In the genomic region with DNA sequence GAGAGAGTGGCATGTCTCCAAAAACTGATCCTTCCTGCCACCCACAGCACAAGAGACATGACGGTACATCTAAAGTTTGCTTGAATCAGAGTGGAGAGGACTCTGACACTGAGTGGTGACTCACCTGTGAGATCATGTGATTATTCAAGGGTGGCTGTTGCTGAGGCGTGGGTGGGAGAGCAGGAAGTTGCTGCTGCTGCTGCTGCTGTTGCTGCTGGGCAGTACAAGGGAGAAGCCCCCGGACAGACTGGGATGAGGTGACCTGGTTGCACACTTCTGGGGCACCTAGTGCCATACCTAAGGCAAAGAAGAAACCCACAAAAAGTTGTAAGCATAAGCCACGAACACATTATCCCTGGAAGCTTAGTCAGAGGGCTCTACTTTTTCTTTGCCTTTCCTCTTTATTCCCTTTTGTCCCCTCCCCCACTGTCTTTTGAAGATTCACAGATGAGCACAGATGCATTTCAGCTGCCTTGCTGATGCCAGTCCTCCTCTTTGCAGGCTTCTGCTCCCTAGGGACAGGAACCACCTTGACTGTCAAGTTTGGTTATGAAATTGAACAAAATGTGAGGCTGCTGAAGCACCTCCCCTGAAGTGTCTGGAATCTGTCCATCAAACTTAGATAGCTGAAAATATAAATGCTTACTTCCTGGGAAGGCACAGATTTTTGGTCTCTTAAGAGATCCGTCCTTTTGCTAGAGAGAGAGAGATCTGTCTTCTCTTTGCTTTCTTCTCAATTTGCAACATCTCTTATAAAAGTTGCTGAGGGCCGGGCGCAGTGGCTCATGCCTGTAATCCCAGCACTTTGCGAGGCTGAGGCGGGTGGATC, we compare ENCODE assay signal across 8 cellular contexts. TPM values are rescaled to one million over a fixed set of nuclear protein-coding genes. Genes with fewer than 3 reads are reported as not detected.
DNase-seq lines count a peak whose midpoint lies in the region; ATAC-seq and TF ChIP-seq lines count a peak whose summit lies in the region.

No MANE protein-coding gene starts in this region.

- in situ Hi-C loops in IMR-90 (cut with MboI; ENCODE audit: low sequenced_read_pairs): no loop called here

- peak overlapping the region; percentile 26 to 93; a peak in 3 of 4 replicates for H4K8ac ChIP-seq in IMR-90 (ENCODE audit: low read depth in 2 of 2, low read length in 2 of 2)

- peak overlapping the region; percentile 63 for H3K18ac ChIP-seq in IMR-90 (ENCODE audit: low read depth, low read length)

- H3K4me3 Mint-ChIP-seq in dendritic cell treated with granulocyte-macrophage colony-stimulating factor and Interleukin-4, amounts not matched to agents 40 ng/mL and 50 ng/mL, for 4 days: no peak overlapping the region

- H3K56ac ChIP-seq in IMR-90 (ENCODE audit: extremely low read depth, insufficient read depth, low read length): peak overlapping the region; percentile 84

- TF ChIP-seq POLR2A in IMR-90 (IDR thresholded peaks at IDR 0.05; ENCODE audit: low read depth, low read length): peak; percentile 60; the same call in 1 of the 2 replicates

- WGBS in IMR-90 (ENCODE audit: extremely low coverage in 2 of 2, insufficient read length in 1 of 2), 2 experiments: 92% methylated on average over 2 of the region's 9 CpGs; no CpG with 5 or more reads in 1 of the 2 experiments

- no peaks in the 10 kb centered on the region for H3F3A ChIP-seq in neural cell (ENCODE audit: insufficient read depth, low read length, poor library complexity, severe bottlenecking)

- peaks cover 5% of the 10 kb centered on the region for H3K9me1 ChIP-seq in IMR-90 (ENCODE audit: insufficient read depth, low read length)

- peak overlapping the region; percentile 89 for H3K23ac ChIP-seq in IMR-90 (ENCODE audit: low read depth, low read length)

- no peak for TF ChIP-seq RAD21 in IMR-90 (IDR thresholded peaks at IDR 0.05; ENCODE audit: low read length)
- no peak for TF ChIP-seq RAD21 in neural cell (conservative IDR thresholded peaks at IDR 0.05)

- no peaks in the 10 kb centered on the region for H3K9me2 ChIP-seq in neural cell (ENCODE audit: insufficient read depth, low read length)

- peak overlapping the region; percentile 85; the same call in 1 of the 2 replicates for H2BK20ac ChIP-seq in IMR-90 (ENCODE audit: low read depth, low read length)

- H2AK5ac ChIP-seq in IMR-90 (ENCODE audit: low read depth, low read length): peak overlapping the region; percentile 97

- H3K9me3 Mint-ChIP-seq in dendritic cell treated with granulocyte-macrophage colony-stimulating factor and Interleukin-4, amounts not matched to agents 40 ng/mL and 50 ng/mL, for 4 days: no peaks in the 10 kb centered on the region

- CTCF ChIA-PET in IMR-90 (lab: Yijun Ruan, JAX): no interaction called here

- H3K27ac Mint-ChIP-seq in dendritic cell treated with granulocyte-macrophage colony-stimulating factor and Interleukin-4, amounts not matched to agents 40 ng/mL and 50 ng/mL, for 4 days: peak overlapping the region; percentile 21

- peak overlapping the region; percentile 85 for H3K4me2 ChIP-seq in IMR-90 (ENCODE audit: low read depth, low read length)
- no peak overlapping the region for H3K4me2 ChIP-seq in neural cell (ENCODE audit: low read length)

- POLR2A ChIA-PET in IMR-90 (lab: Charles Lee; ENCODE audit: unreplicated experiment): no interaction called here

- H4K91ac ChIP-seq in IMR-90 (ENCODE audit: insufficient read depth, low read depth, low read length): peak overlapping the region; percentile 80

- ATAC-seq in GM21619 (IDR thresholded peaks at IDR 0.05; ENCODE audit: unreplicated experiment) (peak; percentile 92), IMR-90 (ENCODE audit: low read depth) (peak; percentile 86)

- H2AFZ ChIP-seq in IMR-90 (replicated peaks; ENCODE audit: low read length, poor library complexity): peak overlapping the region; percentile 81
- no peak overlapping the region for H2AFZ ChIP-seq in neural cell (ENCODE audit: low read depth, low read length)

- H3K9ac ChIP-seq in IMR-90 (ENCODE audit: low read depth, low read length) (peak overlapping the region; percentile 43), neural cell (ENCODE audit: low read length) (no peak overlapping the region)

- H3K4ac ChIP-seq in IMR-90 (ENCODE audit: low read depth, low read length): peak overlapping the region; percentile 94

- H3K36me3 ChIP-seq in IMR-90 (ENCODE audit: control insufficient read depth, insufficient read depth, low read length) (peaks cover 14% of the 10 kb centered on the region), neural cell (ENCODE audit: insufficient read depth, low read length) (no peaks in the 10 kb centered on the region)

- H3K9me3 ChIP-seq in IMR-90 (ENCODE audit: control insufficient read depth, insufficient read depth, low read length): no peaks in the 10 kb centered on the region
- no peaks in the 10 kb centered on the region for H3K9me3 ChIP-seq in neural cell (ENCODE audit: low read length)

- H4K5ac ChIP-seq in IMR-90 (ENCODE audit: low read depth, low read length): peak overlapping the region; percentile 85; the same call in 1 of the 2 replicates

- H3K27me3 ChIP-seq in IMR-90 (ENCODE audit: control insufficient read depth, insufficient read depth, low read length): no peaks in the 10 kb centered on the region
- no peaks in the 10 kb centered on the region for H3K27me3 ChIP-seq in neural cell (ENCODE audit: insufficient read depth, low read depth, low read length)

- dilution Hi-C loops in IMR-90 (cut with HindIII; ENCODE audit: low sequenced_read_pairs, unreplicated experiment): no loop called here

- no peaks in the 10 kb centered on the region for H3K79me2 ChIP-seq in neural cell (replicated peaks; ENCODE audit: insufficient read depth, low read length)

- H3K4me3 ChIP-seq in IMR-90 (ENCODE audit: insufficient read depth, low read depth, low read length) (peak overlapping the region; percentile 5; the same call in 1 of the 2 replicates), neural cell (ENCODE audit: low read length) (peak overlapping the region; percentile 3)

- TF ChIP-seq CTCF in IMR-90 (conservative IDR thresholded peaks at IDR 0.05; ENCODE audit: low read depth, low read length) (no peak), neural cell (IDR thresholded peaks at IDR 0.05; ENCODE audit: poor library complexity, severe bottlenecking) (no peak)

- peak overlapping the region; percentile 71; the same call in 2 of the 3 replicates for H2BK15ac ChIP-seq in IMR-90 (ENCODE audit: low read depth, low read length)

- peak overlapping the region; percentile 84 for H2BK5ac ChIP-seq in IMR-90 (ENCODE audit: low read depth, low read length, poor library complexity, severe bottlenecking)

- BruUV-seq in IMR-90 (replicated peaks; lab: Mats Ljungman, UMichigan): no TSS peak

- no peak for TF ChIP-seq EP300 in neural cell (conservative IDR thresholded peaks at IDR 0.05; ENCODE audit: poor library complexity, severe bottlenecking)

- H2AK9ac ChIP-seq in IMR-90 (replicated peaks; ENCODE audit: low read depth, low read length, poor library complexity): peak overlapping the region; percentile 85

- H3K14ac ChIP-seq in IMR-90 (replicated peaks; ENCODE audit: low read depth, low read length): peak overlapping the region; percentile 84

- peaks cover 96% of the 10 kb centered on the region for H3K36me3 Mint-ChIP-seq in dendritic cell treated with granulocyte-macrophage colony-stimulating factor and Interleukin-4, amounts not matched to agents 40 ng/mL and 50 ng/mL, for 4 days (ENCODE audit: low read depth)

- DNase-seq in ELR (ENCODE audit: low read depth) (peak; percentile 95), IMR-90 (peak; percentile 99), SKM-1 (lab: John Stamatoyannopoulos, UW; ENCODE audit: unreplicated experiment) (no peak)
- peak; percentile 55 to 67 for DNase-seq in activated CD4-positive, alpha-beta T cell treated with anti-CD3 and anti-CD28 coated beads for 24 hours (ENCODE audit: low read depth in 2 of 2)

- H4K20me1 ChIP-seq in IMR-90 (ENCODE audit: insufficient read depth, low read length) (no peaks in the 10 kb centered on the region), neural cell (ENCODE audit: insufficient read depth) (no peaks in the 10 kb centered on the region)

- peak overlapping the region; percentile 87 for H3K27ac ChIP-seq in IMR-90 (ENCODE audit: insufficient read depth, low read length)
- H3K27ac ChIP-seq in neural cell (ENCODE audit: low read length): no peak overlapping the region
- peak overlapping the region; percentile 61 for H3K27ac ChIP-seq in temporal lobe (ENCODE audit: low read depth, low read length)

- H3K4me1 ChIP-seq in IMR-90 (ENCODE audit: control insufficient read depth, insufficient read depth, low read length): peaks cover 5% of the 10 kb centered on the region

- intact Hi-C loops in IMR-90 (cut with micrococcal nuclease): loop anchor here (1.0 kb wide), 1 partner anchor 29 kb away; no protein-coding TSS in a partner anchor
- intact Hi-C loops in dendritic cell treated with granulocyte-macrophage colony-stimulating factor and Interleukin-4, amounts not matched to agents 40 ng/mL and 50 ng/mL, for 4 days (cut with micrococcal nuclease): no loop called here

- H3K27me3 Mint-ChIP-seq in dendritic cell treated with granulocyte-macrophage colony-stimulating factor and Interleukin-4, amounts not matched to agents 40 ng/mL and 50 ng/mL, for 4 days: no peaks in the 10 kb centered on the region

- peaks cover 12% of the 10 kb centered on the region for H3K4me1 Mint-ChIP-seq in dendritic cell treated with granulocyte-macrophage colony-stimulating factor and Interleukin-4, amounts not matched to agents 40 ng/mL and 50 ng/mL, for 4 days (ENCODE audit: low read depth)

- peaks cover 0 to 12% of the 10 kb centered on the region in 2 experiments; a peak in 1 of 4 replicates for H3K79me1 ChIP-seq in IMR-90 (ENCODE audit: low read depth in 1 of 2, low read length in 2 of 2)

- peak overlapping the region; percentile 89 for H2BK120ac ChIP-seq in IMR-90 (ENCODE audit: low read depth, low read length)

TF ChIP-seq in IMR-90, 13 proteins besides CTCF, POLR2A, EP300 and RAD21 (continues in another document):
- 0 out of 2 replicates have a peak, but pooled peaks have one; percentile 18 for TF ChIP-seq NFE2L2 (IDR thresholded peaks at IDR 0.05; ENCODE audit: low read depth, low read length)

TF ChIP-seq in neural cell, 6 proteins besides CTCF, POLR2A, EP300 and RAD21 (continues in another document):
- no peak for TF ChIP-seq SMC3 (conservative IDR thresholded peaks at IDR 0.05; ENCODE audit: poor library complexity)
- TF ChIP-seq EZH2 (IDR thresholded peaks at IDR 0.05; ENCODE audit: borderline replicate concordance, insufficient read depth, low read length, poor library complexity, severe bottlenecking): no peak

RNA-seq across cellular contexts. Expression of gene STAC3, which starts 29.5 kb away (rescaled TPM):
- total RNA-seq in IMR-90 (2012; rRNA removed) (under 0.01 and 0.18 TPM in 2 replicates), temporal lobe (0.25 TPM)
- polyA plus RNA-seq in IMR-90 (2012; rRNA removed) (0.67 and 0.80 TPM in 2 replicates), neural cell (1.3 and 2.9 TPM in 2 replicates)
- 0.13 and 0.66 TPM in 2 replicates for polyA plus RNA-seq in IMR-90 (2012; cell fraction: cytosol; rRNA removed)
- 2.9 and 4.4 TPM in 2 replicates for polyA plus RNA-seq in IMR-90 (2012; cell fraction: nucleus; rRNA removed; ENCODE audit: low replicate concordance)
- 0.49 and 0.93 TPM in 2 replicates for polyA minus RNA-seq in neural cell

RNA-seq across cellular contexts. Expression of gene SHMT2, which starts 50.9 kb away (rescaled TPM):
- total RNA-seq in IMR-90 (2012; rRNA removed) (225 and 266 TPM in 2 replicates), temporal lobe (20.2 TPM)
- polyA plus RNA-seq in IMR-90 (2012; rRNA removed) (302 and 364 TPM in 2 replicates), neural cell (38.2 and 42.2 TPM in 2 replicates)
- 201 and 323 TPM in 2 replicates for polyA plus RNA-seq in IMR-90 (2012; cell fraction: cytosol; rRNA removed)
- polyA plus RNA-seq in IMR-90 (2012; cell fraction: nucleus; rRNA removed; ENCODE audit: low replicate concordance): 303 and 511 TPM in 2 replicates
- polyA minus RNA-seq in neural cell: 19.0 and 22.9 TPM in 2 replicates

Comparison
In these comparisons a context has a peak if more than half of its experiments do, and no peak if none do; other contexts are left out.
1. RNA of gene SHMT2, which starts 50.9 kb away (total RNA-seq): 225 to 266 TPM in IMR-90; 20.2 TPM in temporal lobe (single experiment); every median in the first group is over 10 times any median in the second.